9 cellular contexts compared by ENCODE assay signal in genomic region chr3:4845882-4846281, GRCh38.
A peak's percentile ranks its signal among the peaks of the same experiment; 100 is the strongest.
DNase-seq lines count a peak whose midpoint lies in the region; ATAC-seq, FAIRE-seq and TF ChIP-seq lines count a peak whose summit lies in the region.
"Had no signal": no experiment of that assay in that cellular context is flagged by ENCODE, and none has a peak within 500 bp of the region (broad histone marks: within the 10 kb centered on the region; RNA-seq: fewer than 3 reads in every experiment).

No MANE protein-coding gene starts in this region.

- no peaks in the 10 kb centered on the region for H3K36me3 ChIP-seq in right atrium auricular region
- H3K36me3 ChIP-seq in endodermal cell (ENCODE audit: control insufficient read depth, insufficient read depth, low read length) = no peaks in the 10 kb centered on the region
- H3K36me3 ChIP-seq: right lobe of liver had no signal

- peaks cover 0 to 11% of the 10 kb centered on the region in 2 donors for H3K4me1 ChIP-seq in right atrium auricular region
- H3K4me1 ChIP-seq in endodermal cell (ENCODE audit: control insufficient read depth, insufficient read depth, low read length) = no peaks in the 10 kb centered on the region
- H3K4me1 ChIP-seq: right lobe of liver had no signal

- H3K27me3 Mint-ChIP-seq in activated naive CD8-positive, alpha-beta T cell treated with anti-CD3 and anti-CD28 coated beads for 36 hours = no peaks in the 10 kb centered on the region
- peaks cover 7% of the 10 kb centered on the region for H3K27me3 Mint-ChIP-seq in endodermal cell (ENCODE audit: insufficient read depth)

- no peak for DNase-seq in GM12891 (ENCODE audit: insufficient read length, low spot score)
- no peak for DNase-seq in activated naive CD8-positive, alpha-beta T cell treated with anti-CD3 and anti-CD28 coated beads for 36 hours
- DNase-seq in right atrium auricular region (ENCODE audit: low spot score) = no peak
- DNase-seq in endodermal cell = no peak
- no peak for DNase-seq in NAMALWA (ENCODE audit: low spot score)
- no peak for DNase-seq in KG1 (lab: John Stamatoyannopoulos, UW)
- DNase-seq: right lobe of liver had no signal

- WGBS in endodermal cell (ENCODE audit: insufficient coverage in 1 of 2, insufficient read length in 1 of 2), 2 experiments = 97 to 100% methylated on average over 1 to 3 of the region's 3 CpGs

- H3K9me3 ChIP-seq in right atrium auricular region = no peaks in the 10 kb centered on the region
- H3K9me3 ChIP-seq in endodermal cell (ENCODE audit: control insufficient read depth, low read length) = no peaks in the 10 kb centered on the region
- H3K9me3 ChIP-seq: right lobe of liver had no signal

- TF ChIP-seq POLR2A in GM12891 (IDR thresholded peaks at IDR 0.05; ENCODE audit: low read depth, low read length) = no peak

- H3K4me3 ChIP-seq in right atrium auricular region = no peak overlapping the region
- H3K4me3 ChIP-seq in endodermal cell (ENCODE audit: low read length) = no peak overlapping the region
- H3K4me3 ChIP-seq: right lobe of liver had no signal

- H3K4me1 Mint-ChIP-seq in activated naive CD8-positive, alpha-beta T cell treated with anti-CD3 and anti-CD28 coated beads for 36 hours = peaks cover 96% of the 10 kb centered on the region
- peaks cover 11% of the 10 kb centered on the region for H3K4me1 Mint-ChIP-seq in endodermal cell

- peaks cover 3% of the 10 kb centered on the region for H3K9me3 Mint-ChIP-seq in activated naive CD8-positive, alpha-beta T cell treated with anti-CD3 and anti-CD28 coated beads for 36 hours
- H3K9me3 Mint-ChIP-seq in endodermal cell = no peaks in the 10 kb centered on the region

- H3K27ac ChIP-seq in right atrium auricular region (no peak overlapping the region), endodermal cell (ENCODE audit: low read depth, low read length) (no peak overlapping the region)
- H3K27ac ChIP-seq: right lobe of liver had no signal

- FAIRE-seq in GM12891 (lab: Jason Lieb, UNC) = peak; percentile 94

- ATAC-seq in GM19463 (IDR thresholded peaks at IDR 0.05; ENCODE audit: unreplicated experiment) = peak; percentile 72
- ATAC-seq in HG03095 (IDR thresholded peaks at IDR 0.05; ENCODE audit: unreplicated experiment) = peak; percentile 78

- H3K9ac ChIP-seq in endodermal cell (ENCODE audit: extremely low read depth, low read length, poor library complexity, severe bottlenecking) = no peak overlapping the region

- peaks cover 62% of the 10 kb centered on the region for H3K36me3 Mint-ChIP-seq in activated naive CD8-positive, alpha-beta T cell treated with anti-CD3 and anti-CD28 coated beads for 36 hours
- no peaks in the 10 kb centered on the region for H3K36me3 Mint-ChIP-seq in endodermal cell (ENCODE audit: low read depth)

- H3K27ac Mint-ChIP-seq in activated naive CD8-positive, alpha-beta T cell treated with anti-CD3 and anti-CD28 coated beads for 36 hours = peak overlapping the region; percentile 98
- H3K27ac Mint-ChIP-seq in endodermal cell = no peak overlapping the region

- H3K27me3 ChIP-seq in right atrium auricular region (no peaks in the 10 kb centered on the region), endodermal cell (ENCODE audit: control insufficient read depth, insufficient read depth, low read length, poor library complexity, severe bottlenecking) (peaks cover 8% of the 10 kb centered on the region)
- H3K27me3 ChIP-seq: right lobe of liver had no signal

- TF ChIP-seq CTCF in right atrium auricular region (IDR thresholded peaks at IDR 0.05) = no peak
- no peak for TF ChIP-seq CTCF in endodermal cell (conservative IDR thresholded peaks at IDR 0.05)

- H3K4me3 Mint-ChIP-seq in activated naive CD8-positive, alpha-beta T cell treated with anti-CD3 and anti-CD28 coated beads for 36 hours = peak overlapping the region; percentile 35
- H3K4me3 Mint-ChIP-seq in endodermal cell = no peak overlapping the region

TF ChIP-seq in GM12891, 5 proteins besides CTCF, POLR2A, EP300 and RAD21:
- TF ChIP-seq POU2F2 (IDR thresholded peaks at IDR 0.05; ENCODE audit: low read depth, low read length) (peak; percentile 31; the same call in 1 of the 2 replicates), TAF1 (IDR thresholded peaks at IDR 0.05; ENCODE audit: low read depth, low read length) (no peak), PAX5 (IDR thresholded peaks at IDR 0.05; ENCODE audit: insufficient read depth, low read length, severe bottlenecking) (peak; percentile 14)
